ENCODE assay signal across 25 cellular contexts in genomic region chr2:163185160-163185559, GRCh38.
"Had no signal": no experiment of that assay in that cellular context is flagged by ENCODE, and none has a peak within 500 bp of the region (broad histone marks: within the 10 kb centered on the region; RNA-seq: fewer than 3 reads in every experiment).

No MANE protein-coding gene starts in this region.

- H3K4me3 Mint-ChIP-seq: activated CD8-positive, alpha-beta T cell treated with anti-CD3 and anti-CD28 coated beads, Interleukin-2, amount 10 ng/mL, durations not matched to agents 7 days and 5 days; activated naive CD4-positive, alpha-beta T cell treated with anti-CD3 and anti-CD28 coated beads, Interleukin-2, amount 50 U/mL, for 24 hours; activated T-cell treated with anti-CD3 and anti-CD28 coated beads, Interleukin-2, amount 50 U/mL, for 24 hours; activated T-helper 1 cell treated with anti-CD3 and anti-CD28 coated beads, Interleukin-12 subunit alpha, Interleukin-12 subunit beta, Interleukin-2, Interleukin-4 antibody, amounts not matched to agents 30 ng/mL and 10 ng/mL and 1 ng/mL, durations not matched to agents 14 hours and 24 hours and 36 hours; IgD-negative memory B cell; T-helper 2 cell treated with Interferon-gamma antibody and Interleukin-4, amounts not matched to agents 5 μg/mL and 100 μg/mL, for 36 hours; WTC11 had no signal

- H3K9me3 Mint-ChIP-seq: activated naive CD4-positive, alpha-beta T cell treated with anti-CD3 and anti-CD28 coated beads, Interleukin-2, amount 50 U/mL, for 24 hours; activated T-cell treated with anti-CD3 and anti-CD28 coated beads, Interleukin-2, amount 50 U/mL, for 24 hours; activated T-helper 1 cell treated with anti-CD3 and anti-CD28 coated beads, Interleukin-12 subunit alpha, Interleukin-12 subunit beta, Interleukin-2, Interleukin-4 antibody, amounts not matched to agents 30 ng/mL and 10 ng/mL and 1 ng/mL, durations not matched to agents 14 hours and 24 hours and 36 hours; IgD-negative memory B cell; T-helper 2 cell treated with Interferon-gamma antibody and Interleukin-4, amounts not matched to agents 5 μg/mL and 100 μg/mL, for 36 hours; WTC11 had no signal

- ATAC-seq: activated CD8-positive, alpha-beta T cell treated with anti-CD3 and anti-CD28 coated beads, Interleukin-2, amount 10 ng/mL, durations not matched to agents 7 days and 5 days; WTC11 had no signal

- H3K27me3 ChIP-seq: brain microvascular endothelial cell, cardiac muscle cell had no signal

- H3K36me3 ChIP-seq: brain microvascular endothelial cell, cardiac muscle cell had no signal

- H3K27ac Mint-ChIP-seq: activated CD8-positive, alpha-beta T cell treated with anti-CD3 and anti-CD28 coated beads, Interleukin-2, amount 10 ng/mL, durations not matched to agents 7 days and 5 days; activated naive CD4-positive, alpha-beta T cell treated with anti-CD3 and anti-CD28 coated beads, Interleukin-2, amount 50 U/mL, for 24 hours; activated T-cell treated with anti-CD3 and anti-CD28 coated beads, Interleukin-2, amount 50 U/mL, for 24 hours; activated T-helper 1 cell treated with anti-CD3 and anti-CD28 coated beads, Interleukin-12 subunit alpha, Interleukin-12 subunit beta, Interleukin-2, Interleukin-4 antibody, amounts not matched to agents 30 ng/mL and 10 ng/mL and 1 ng/mL, durations not matched to agents 14 hours and 24 hours and 36 hours; IgD-negative memory B cell; T-helper 2 cell treated with Interferon-gamma antibody and Interleukin-4, amounts not matched to agents 5 μg/mL and 100 μg/mL, for 36 hours; WTC11 had no signal

- H3K4me1 Mint-ChIP-seq: activated naive CD4-positive, alpha-beta T cell treated with anti-CD3 and anti-CD28 coated beads, Interleukin-2, amount 50 U/mL, for 24 hours; IgD-negative memory B cell had no signal

- H3K4me3 ChIP-seq: cardiac muscle cell had no signal

- H3K27ac ChIP-seq: brain microvascular endothelial cell, cardiac muscle cell, KMS-11 had no signal

- H3K36me3 Mint-ChIP-seq: activated naive CD4-positive, alpha-beta T cell treated with anti-CD3 and anti-CD28 coated beads, Interleukin-2, amount 50 U/mL, for 24 hours; IgD-negative memory B cell; WTC11 had no signal

- H3K27me3 Mint-ChIP-seq: activated naive CD4-positive, alpha-beta T cell treated with anti-CD3 and anti-CD28 coated beads, Interleukin-2, amount 50 U/mL, for 24 hours; activated T-cell treated with anti-CD3 and anti-CD28 coated beads, Interleukin-2, amount 50 U/mL, for 24 hours; IgD-negative memory B cell had no signal

- DNase-seq: activated CD4-positive, alpha-beta T cell treated with anti-CD3 and anti-CD28 coated beads for 48 hours; activated CD4-positive, alpha-beta T cell treated with anti-CD3 and anti-CD28 coated beads, Interleukin-2, amount 50 U/mL, for 4 hours; activated CD4-positive, CD25-positive, alpha-beta regulatory T cell treated with anti-CD3 and anti-CD28 coated beads, Interleukin-2, amount 50 U/mL, for 72 hours; activated CD8-positive, alpha-beta T cell treated with anti-CD3 and anti-CD28 coated beads, Interleukin-2, amount 10 ng/mL, durations not matched to agents 7 days and 5 days; activated effector memory CD4-positive, alpha-beta T cell treated with Interleukin-2 at 50 U/mL for 16 hours; activated naive CD4-positive, alpha-beta T cell; activated T-cell treated with anti-CD3 and anti-CD28 coated beads, Interleukin-2, amount 50 U/mL, for 24 hours; brain microvascular endothelial cell; MM.1S; NCI-H1105; NCI-H1436; NCI-H1694 treated with DMSO at 0.1 percent for 48 hours; NCI-H2029 treated with DMSO at 0.1 percent for 48 hours; NCI-H345; NCI-H510A; NCI-H748 treated with DMSO at 0.1 percent for 48 hours; SIG-M5; T-helper 1 cell had no signal
